1 cellular context compared by ENCODE assay signal in genomic region chr11:35912436-35912835, GRCh38. TPM values are rescaled to one million over a fixed set of nuclear protein-coding genes. Genes with fewer than 3 reads are reported as not detected.
"Had no signal": no experiment of that assay in that cellular context is flagged by ENCODE, and none has a peak within 500 bp of the region (broad histone marks: within the 10 kb centered on the region; RNA-seq: fewer than 3 reads in every experiment).

No MANE protein-coding gene starts in this region.

RNA-seq across cellular contexts. Expression of gene LDLRAD3, which starts 31.4 kb away (rescaled TPM):
- total RNA-seq: OCI-LY7 had no signal
